ENCODE assay signal across 1 cellular context in genomic region chr4:128031756-128032384, GRCh38.
A peak's percentile ranks its signal among the peaks of the same experiment; 100 is the strongest.
TF ChIP-seq lines count a peak whose summit lies in the region.

No MANE protein-coding gene starts in this region.

TF ChIP-seq in HepG2, 621 proteins besides CTCF, POLR2A, EP300 and RAD21 (continued from another document and continues in another):
- TF ChIP-seq ARID5B (CRISPR knock-in tag; IDR thresholded peaks at IDR 0.05): peak; percentile 26; the same call in 1 of the 2 replicates
- TF ChIP-seq ZMYM4 (CRISPR knock-in tag; IDR thresholded peaks at IDR 0.05): no peak
- no peak for TF ChIP-seq GLI4 (CRISPR knock-in tag; IDR thresholded peaks at IDR 0.05; ENCODE audit: borderline replicate concordance)
- TF ChIP-seq HNF4A (CRISPR knock-in tag; IDR thresholded peaks at IDR 0.05): peak; percentile 69
- TF ChIP-seq BCL6 (CRISPR knock-in tag; IDR thresholded peaks at IDR 0.05): no peak
- TF ChIP-seq GATAD2A (CRISPR knock-in tag; IDR thresholded peaks at IDR 0.05): peak; percentile 35; the same call in 1 of the 2 replicates
- TF ChIP-seq CEBPB (IDR thresholded peaks at IDR 0.05; ENCODE audit: borderline replicate concordance, low read depth, low read length): peak; percentile 86
- no peak for TF ChIP-seq AHR (CRISPR knock-in tag; IDR thresholded peaks at IDR 0.05)
- TF ChIP-seq SIX4 (CRISPR knock-in tag; IDR thresholded peaks at IDR 0.05): peak; percentile 51; the same call in 1 of the 2 replicates
- TF ChIP-seq ZNF572 (CRISPR knock-in tag; IDR thresholded peaks at IDR 0.05): no peak
- peak; percentile 37; the same call in 1 of the 2 replicates for TF ChIP-seq HOMEZ (CRISPR knock-in tag; IDR thresholded peaks at IDR 0.05; ENCODE audit: low read depth)
- TF ChIP-seq HMG20A (CRISPR knock-in tag; IDR thresholded peaks at IDR 0.05; ENCODE audit: borderline replicate concordance): peak; percentile 14; the same call in 1 of the 2 replicates
- TF ChIP-seq ZBTB4 (CRISPR knock-in tag; IDR thresholded peaks at IDR 0.05; ENCODE audit: borderline replicate concordance): no peak
- no peak for TF ChIP-seq ZFY (CRISPR knock-in tag; IDR thresholded peaks at IDR 0.05)
- TF ChIP-seq ZSCAN22 (CRISPR knock-in tag; IDR thresholded peaks at IDR 0.05): no peak
- TF ChIP-seq CC2D1A (CRISPR knock-in tag; IDR thresholded peaks at IDR 0.05): no peak
- TF ChIP-seq ZNF160 (CRISPR knock-in tag; IDR thresholded peaks at IDR 0.05): no peak
- no peak for TF ChIP-seq FOXP1 (IDR thresholded peaks at IDR 0.05)
- peak; percentile 67 for TF ChIP-seq FOXP1 (CRISPR knock-in tag; IDR thresholded peaks at IDR 0.05)
- TF ChIP-seq PRDM10 (CRISPR knock-in tag; IDR thresholded peaks at IDR 0.05; ENCODE audit: low read depth): no peak
- no peak for TF ChIP-seq IKZF5 (CRISPR knock-in tag; IDR thresholded peaks at IDR 0.05)
- TF ChIP-seq HOXA9 (CRISPR knock-in tag; IDR thresholded peaks at IDR 0.05; ENCODE audit: borderline replicate concordance): no peak
- TF ChIP-seq ZNF280D (CRISPR knock-in tag; IDR thresholded peaks at IDR 0.05): no peak
- no peak for TF ChIP-seq ZNF10 (CRISPR knock-in tag; IDR thresholded peaks at IDR 0.05; ENCODE audit: borderline replicate concordance, low read depth)
- no peak for TF ChIP-seq ISL2 (CRISPR knock-in tag; IDR thresholded peaks at IDR 0.05)
- TF ChIP-seq PAXIP1 (CRISPR knock-in tag; conservative IDR thresholded peaks at IDR 0.05): peak; percentile 55
- peak; percentile 35 for TF ChIP-seq ASH2L (IDR thresholded peaks at IDR 0.05; ENCODE audit: insufficient read length, low read depth, low read length)
- peak; percentile 17; the same call in 1 of the 2 replicates for TF ChIP-seq FOXJ3 (CRISPR knock-in tag; IDR thresholded peaks at IDR 0.05; ENCODE audit: borderline replicate concordance)
- no peak for TF ChIP-seq ZNF138 (CRISPR knock-in tag; IDR thresholded peaks at IDR 0.05; ENCODE audit: low read depth)
- TF ChIP-seq FOXA3 (CRISPR knock-in tag; IDR thresholded peaks at IDR 0.05): 0 out of 2 replicates have a peak, but pooled peaks have one; percentile 28
- no peak for TF ChIP-seq THAP7 (CRISPR knock-in tag; IDR thresholded peaks at IDR 0.05)
- TF ChIP-seq ARID3A (IDR thresholded peaks at IDR 0.05; ENCODE audit: low read depth, low read length): peak; percentile 80
- TF ChIP-seq FLYWCH1 (CRISPR knock-in tag; IDR thresholded peaks at IDR 0.05): no peak
- TF ChIP-seq SIX1 (CRISPR knock-in tag; IDR thresholded peaks at IDR 0.05; ENCODE audit: borderline replicate concordance): peak; percentile 58; the same call in 1 of the 2 replicates
